1 cellular context compared by ENCODE assay signal in genomic region chr2:108448678-108449409, GRCh38.
TF ChIP-seq lines count a peak whose summit lies in the region.

Gene GCC2, plus strand, starts transcription at chr2:108449206. Its CDS starts 69 bp downstream, at chr2:108449275.

TF ChIP-seq in K562, 482 proteins besides CTCF, POLR2A, EP300 and RAD21 (continued from another document and continues in another):
- peak; percentile 51; the same call in 1 of the 2 replicates for TF ChIP-seq VEZF1 (CRISPR knock-in tag; IDR thresholded peaks at IDR 0.05)
- TF ChIP-seq ZNF609 (CRISPR knock-in tag; IDR thresholded peaks at IDR 0.05; ENCODE audit: borderline replicate concordance): no peak
- TF ChIP-seq NFATC3 (IDR thresholded peaks at IDR 0.05): no peak
- no peak for TF ChIP-seq NFRKB (IDR thresholded peaks at IDR 0.05; ENCODE audit: low read depth)
- TF ChIP-seq E2F5 (CRISPR knock-in tag; IDR thresholded peaks at IDR 0.05): 0 out of 2 replicates have a peak, but pooled peaks have one; percentile 46
- no peak for TF ChIP-seq ZNF197 (CRISPR knock-in tag; IDR thresholded peaks at IDR 0.05; ENCODE audit: low read depth)
- TF ChIP-seq STAT5B (CRISPR knock-in tag; IDR thresholded peaks at IDR 0.05): no peak
- TF ChIP-seq CREB3 (tag; conservative IDR thresholded peaks at IDR 0.05; ENCODE audit: low read depth): no peak
- TF ChIP-seq MECOM (CRISPR knock-in tag; IDR thresholded peaks at IDR 0.05): no peak
- peak; percentile 91 for TF ChIP-seq HNRNPLL (IDR thresholded peaks at IDR 0.05; ENCODE audit: low read depth, low read length, poor library complexity, severe bottlenecking)
- TF ChIP-seq ELF4 (CRISPR knock-in tag; IDR thresholded peaks at IDR 0.05): peak; percentile 87
- no peak for TF ChIP-seq JUN (IDR thresholded peaks at IDR 0.05; ENCODE audit: borderline replicate concordance, low read depth, low read length)
- no peak for TF ChIP-seq JUN (CRISPR knock-in tag; IDR thresholded peaks at IDR 0.05; ENCODE audit: borderline replicate concordance)
- no peak for TF ChIP-seq FOS (IDR thresholded peaks at IDR 0.05; ENCODE audit: extremely low read depth, insufficient read length)
- TF ChIP-seq EP400 (IDR thresholded peaks at IDR 0.05): peak; percentile 79
- TF ChIP-seq MAFG (tag; conservative IDR thresholded peaks at IDR 0.05): no peak
- TF ChIP-seq EGR1 (conservative IDR thresholded peaks at IDR 0.05): no peak
- no peak for TF ChIP-seq RBM15 (IDR thresholded peaks at IDR 0.05; ENCODE audit: insufficient read depth, low read length)
- TF ChIP-seq MCM3 (IDR thresholded peaks at IDR 0.05): no peak
- TF ChIP-seq PRDM10 (IDR thresholded peaks at IDR 0.05; ENCODE audit: partially characterized antibody): peak; percentile 10
- TF ChIP-seq COPS2 (conservative IDR thresholded peaks at IDR 0.05): no peak
- no peak for TF ChIP-seq ZNF551 (CRISPR knock-in tag; IDR thresholded peaks at IDR 0.05)
- no peak for TF ChIP-seq ZNF76 (CRISPR knock-in tag; IDR thresholded peaks at IDR 0.05; ENCODE audit: borderline replicate concordance)
- peak; percentile 42 to 83 for TF ChIP-seq MNT (conservative IDR thresholded peaks at IDR 0.05)
- TF ChIP-seq PHTF2 (CRISPR knock-in tag; IDR thresholded peaks at IDR 0.05): no peak
- TF ChIP-seq ETV6 (IDR thresholded peaks at IDR 0.05; ENCODE audit: borderline replicate concordance in 1 of 2, low read depth in 2 of 2, low read length in 1 of 2): peak in 1 of 2 experiments; percentile 78; a peak in 1 of 4 replicates
- no peak for TF ChIP-seq ETV6 (CRISPR knock-in tag; IDR thresholded peaks at IDR 0.05; ENCODE audit: borderline replicate concordance)
- no peak for TF ChIP-seq ZNF280A (IDR thresholded peaks at IDR 0.05; ENCODE audit: low read depth, partially characterized antibody)
- TF ChIP-seq ZNF253 (CRISPR knock-in tag; conservative IDR thresholded peaks at IDR 0.05): no peak
- no peak for TF ChIP-seq ZNF174 (CRISPR knock-in tag; IDR thresholded peaks at IDR 0.05)
- TF ChIP-seq DACH1 (IDR thresholded peaks at IDR 0.05; ENCODE audit: partially characterized antibody): peak; percentile 13
- TF ChIP-seq ZNF407 (IDR thresholded peaks at IDR 0.05; ENCODE audit: low read depth): no peak
- TF ChIP-seq SREBF2 (CRISPR knock-in tag; IDR thresholded peaks at IDR 0.05): no peak
- no peak for TF ChIP-seq CAMTA2 (CRISPR knock-in tag; conservative IDR thresholded peaks at IDR 0.05)
- TF ChIP-seq MTA3 (IDR thresholded peaks at IDR 0.05; ENCODE audit: borderline replicate concordance): no peak; the same call in 1 of the 2 replicates
